Comparison of ENCODE assay signal across 28 cellular contexts in genomic region chr14:57957441-57957840, GRCh38.
"Had no signal": no experiment of that assay in that cellular context is flagged by ENCODE, and none has a peak within 500 bp of the region (broad histone marks: within the 10 kb centered on the region; RNA-seq: fewer than 3 reads in every experiment).

No MANE protein-coding gene starts in this region.

- H3K9me3 ChIP-seq: neutrophil, psoas muscle, testis, thyroid gland, upper lobe of right lung had no signal

- H3K4me1 ChIP-seq: parathyroid adenoma, psoas muscle, transverse colon, upper lobe of right lung had no signal

- DNase-seq: islet precursor cell; left ventricle myocardium inferior; mesendoderm; naive B cell; natural killer cell; nephron progenitor cell; occipital lobe; psoas muscle; stimulated activated CD4-positive, alpha-beta T cell treated with anti-CD3 and anti-CD28 coated beads, Interleukin-12 subunit alpha, Interleukin-12 subunit beta, amount 100 ng/mL, for 4 hours; stimulated activated CD4-positive, alpha-beta T cell treated with anti-CD3 and anti-CD28 coated beads, Interleukin-15, amount 100 ng/mL, for 24 hours; stimulated activated CD4-positive, alpha-beta T cell treated with anti-CD3 and anti-CD28 coated beads, Interleukin-2, amount 100 ng/mL, for 24 hours; stimulated activated CD4-positive, alpha-beta T cell treated with anti-CD3 and anti-CD28 coated beads, Interleukin-4, amount 100 ng/mL, for 1 hour; stimulated activated naive B cell treated with anti-CD40 and anti-IgM and Interleukin-4, amounts not matched to agents 10 μg/mL and 1 μg/mL and 100 μg/mL, for 72 hours; stimulated activated naive CD8-positive, alpha-beta T cell treated with anti-CD3 and anti-CD28 coated beads, Interleukin-15, Interleukin-2, amounts not matched to agents 100 U/mL and 50 U/mL, for 24 hours; stomach; testis; thyroid gland; transverse colon; upper lobe of right lung had no signal

- H3K27me3 ChIP-seq: hepatocyte, neural progenitor cell, right atrium auricular region, stomach, testis, thyroid gland, transverse colon, upper lobe of right lung had no signal

- H3K4me3 ChIP-seq: hepatocyte, left ventricle myocardium inferior, lung, neural progenitor cell, psoas muscle, right atrium auricular region, skin epidermis, stomach, testis, thyroid gland, transverse colon, upper lobe of right lung had no signal

- ATAC-seq: natural killer cell; psoas muscle; sciatic nerve; stimulated activated naive B cell treated with anti-CD40 and anti-IgM and Interleukin-4, amounts not matched to agents 10 μg/mL and 1 μg/mL and 100 μg/mL, for 72 hours; stimulated activated naive CD8-positive, alpha-beta T cell treated with anti-CD3 and anti-CD28 coated beads, Interleukin-15, Interleukin-2, amounts not matched to agents 100 U/mL and 50 U/mL, for 24 hours; upper lobe of right lung had no signal

- H3K27ac ChIP-seq: hepatocyte, left ventricle myocardium inferior, neural progenitor cell, neutrophil, parathyroid adenoma, psoas muscle, right atrium auricular region, skin epidermis, stomach, testis, thyroid gland, transverse colon, upper lobe of right lung had no signal

- FAIRE-seq: urothelium cell line had no signal

- H3K36me3 ChIP-seq: left ventricle myocardium inferior, neural progenitor cell, neutrophil, right atrium auricular region, stomach, thyroid gland, transverse colon, upper lobe of right lung had no signal
